ENCODE assay signal across 28 cellular contexts in the genomic region with DNA sequence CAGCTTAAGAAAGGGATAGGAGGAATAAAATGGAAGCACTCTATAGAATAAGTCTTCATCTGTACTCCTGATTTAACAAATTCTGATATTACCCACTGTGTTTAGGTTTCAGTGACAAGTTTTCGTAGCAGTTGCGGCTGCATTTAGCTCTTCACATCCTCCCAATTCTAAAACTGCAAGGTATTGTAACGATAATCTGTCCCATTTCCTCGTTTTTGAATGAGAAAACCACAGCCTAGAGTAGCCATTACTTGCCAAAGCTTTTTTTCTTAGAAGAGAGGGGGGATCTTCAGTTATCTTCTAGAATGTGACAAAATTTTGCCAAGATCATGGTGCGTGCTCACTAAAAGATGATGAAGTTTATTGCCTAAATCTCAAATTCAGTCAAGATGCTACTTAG.
"Had no signal": no experiment of that assay in that cellular context is flagged by ENCODE, and none has a peak within 500 bp of the region (broad histone marks: within the 10 kb centered on the region; RNA-seq: fewer than 3 reads in every experiment).

No MANE protein-coding gene starts in this region.

- H3K9me3 ChIP-seq: adrenal gland, heart left ventricle, ovary, right lobe of liver, stomach, thyroid gland, upper lobe of left lung, vagina had no signal

- H3K4me1 ChIP-seq: adrenal gland, right lobe of liver, thyroid gland, upper lobe of left lung, vagina had no signal

- H3K27ac ChIP-seq: adrenal gland, ovary, right lobe of liver, stomach, thyroid gland, upper lobe of left lung, vagina had no signal

- H3K4me3 ChIP-seq: adrenal gland, heart left ventricle, ovary, right lobe of liver, stomach, thyroid gland, upper lobe of left lung, vagina had no signal

- H3K36me3 ChIP-seq: adrenal gland, heart left ventricle, ovary, right lobe of liver, stomach, thyroid gland, upper lobe of left lung, vagina had no signal

- DNase-seq: activated B cell treated with CpG ODN at 0.5 μM for 24 hours; activated CD8-positive, alpha-beta memory T cell treated with anti-CD3 and anti-CD28 coated beads, Interleukin-2, amount 10 ng/mL, durations not matched to agents 7 days and 5 days; activated CD8-positive, alpha-beta T cell treated with anti-CD3 and anti-CD28 coated beads, Interleukin-2, amount 10 ng/mL, durations not matched to agents 7 days and 5 days; activated naive CD4-positive, alpha-beta T cell; activated T-cell treated with anti-CD3 and anti-CD28 coated beads, Interleukin-2, amount 50 U/mL, for 48 hours; adrenal gland; caudate nucleus; cortex of kidney; effector memory CD8-positive, alpha-beta T cell; heart left ventricle; left cardiac atrium; left ventricle myocardium superior; mammary epithelial cell; ovary; right lobe of liver; small intestine; stimulated activated CD4-positive, alpha-beta T cell treated with anti-CD3 and anti-CD28 coated beads, Interleukin-4, amount 100 ng/mL, for 24 hours; stimulated activated CD8-positive, alpha-beta memory T cell treated with anti-CD3 and anti-CD28 coated beads, Interleukin-4, amount 100 ng/mL, for 48 hours; stomach; T1000; thyroid gland; upper lobe of left lung had no signal

- H3K27me3 ChIP-seq: adrenal gland, heart left ventricle, ovary, right lobe of liver, stomach, thyroid gland, upper lobe of left lung, vagina had no signal

- ATAC-seq: activated CD8-positive, alpha-beta memory T cell treated with anti-CD3 and anti-CD28 coated beads, Interleukin-2, amount 10 ng/mL, durations not matched to agents 7 days and 5 days; activated CD8-positive, alpha-beta T cell treated with anti-CD3 and anti-CD28 coated beads, Interleukin-2, amount 10 ng/mL, durations not matched to agents 7 days and 5 days; activated naive CD4-positive, alpha-beta T cell treated with anti-CD3 and anti-CD28 coated beads, Interleukin-2, amount 50 U/mL, for 72 hours; effector memory CD8-positive, alpha-beta T cell; heart left ventricle; left cardiac atrium; left ventricle myocardium superior; right lobe of liver; stimulated activated memory B cell treated with anti-CD40 and anti-IgM and Interleukin-4, amounts not matched to agents 10 μg/mL and 1 μg/mL and 100 μg/mL, for 72 hours had no signal

- FAIRE-seq: astrocyte, endothelial cell of umbilical vein, keratinocyte, small intestine had no signal
